Comparison of ENCODE assay signal across 9 cellular contexts in genomic region chr19:6735181-6735891, GRCh38. TPM values are rescaled to one million over a fixed set of nuclear protein-coding genes. Genes with fewer than 3 reads are reported as not detected.
DNase-seq lines count a peak whose midpoint lies in the region; ATAC-seq and TF ChIP-seq lines count a peak whose summit lies in the region.
"Had no signal": no experiment of that assay in that cellular context is flagged by ENCODE, and none has a peak within 500 bp of the region (broad histone marks: within the 10 kb centered on the region; RNA-seq: fewer than 3 reads in every experiment).

No MANE protein-coding gene starts in this region.

- H3K4me3 ChIP-seq in CD4-positive, CD25-positive, alpha-beta regulatory T cell (ENCODE audit: low read depth, low read length) = no peak overlapping the region
- peak overlapping the region; percentile 33; the same call in 1 of the 2 replicates for H3K4me3 ChIP-seq in SK-N-MC
- H3K4me3 ChIP-seq in lower lobe of right lung = peak overlapping the region; percentile 74

- H3K27ac Mint-ChIP-seq in CD4-positive, CD25-positive, alpha-beta regulatory T cell = peak overlapping the region in 1 of 3 donors; percentile 97

- intact Hi-C loops in lower lobe of right lung (cut with DNase I) = no loop called here

- H3K9ac ChIP-seq in SK-N-MC (ENCODE audit: insufficient read length) = peak overlapping the region; percentile 26

- peaks cover 10 to 31% (median 21%) of the 10 kb centered on the region in 4 donors for H3K4me1 Mint-ChIP-seq in CD4-positive, CD25-positive, alpha-beta regulatory T cell

- peaks cover 8% of the 10 kb centered on the region for H3K27me3 Mint-ChIP-seq in CD4-positive, CD25-positive, alpha-beta regulatory T cell
- H3K27me3 Mint-ChIP-seq: T-cell had no signal

- no peak for TF ChIP-seq CTCF in lower lobe of right lung (IDR thresholded peaks at IDR 0.05)

- ATAC-seq in CD4-positive, CD25-positive, alpha-beta regulatory T cell (ENCODE audit: low read depth in 2 of 2) = no peak
- no peak for ATAC-seq in lower lobe of right lung
- no peak for ATAC-seq in GM21447 (IDR thresholded peaks at IDR 0.05; ENCODE audit: unreplicated experiment)
- ATAC-seq: esophagus mucosa had no signal

- peak overlapping the region; percentile 9 to 96 (median 89) for H3K4me3 Mint-ChIP-seq in CD4-positive, CD25-positive, alpha-beta regulatory T cell

- peaks cover 10% of the 10 kb centered on the region for H3K36me3 Mint-ChIP-seq in CD4-positive, CD25-positive, alpha-beta regulatory T cell

- peaks cover 5% of the 10 kb centered on the region for H3K36me3 ChIP-seq in CD4-positive, CD25-positive, alpha-beta regulatory T cell (ENCODE audit: control insufficient read depth, insufficient read depth, low read length)
- H3K36me3 ChIP-seq in SK-N-MC (ENCODE audit: insufficient read depth, low read length) (no peaks in the 10 kb centered on the region), lower lobe of right lung (peaks cover 27% of the 10 kb centered on the region)

- no peak for DNase-seq in CD4-positive, CD25-positive, alpha-beta regulatory T cell
- DNase-seq in SK-N-MC (ENCODE audit: low read depth, low spot score) = no peak
- DNase-seq in lower lobe of right lung = no peak
- no peak for DNase-seq in AG08396 (ENCODE audit: low spot score)
- DNase-seq in germinal center (ENCODE audit: low spot score) = no peak
- DNase-seq: stimulated activated CD4-positive, alpha-beta T cell treated with anti-CD3 and anti-CD28 coated beads, Interleukin-4, amount 100 ng/mL, for 4 hours had no signal

- H3K27ac ChIP-seq in CD4-positive, CD25-positive, alpha-beta regulatory T cell (ENCODE audit: insufficient read depth, low read length, poor library complexity, severe bottlenecking) = peak overlapping the region; percentile 94
- peak overlapping the region; percentile 64 for H3K27ac ChIP-seq in SK-N-MC
- H3K27ac ChIP-seq in lower lobe of right lung = peak overlapping the region; percentile 94

- H3K9me3 ChIP-seq in CD4-positive, CD25-positive, alpha-beta regulatory T cell (ENCODE audit: control insufficient read depth in 2 of 2, low read length in 2 of 2) = no peaks in the 10 kb centered on the region
- no peaks in the 10 kb centered on the region for H3K9me3 ChIP-seq in SK-N-MC (ENCODE audit: low read depth, low read length)
- no peaks in the 10 kb centered on the region for H3K9me3 ChIP-seq in lower lobe of right lung

- H3K9me3 Mint-ChIP-seq in CD4-positive, CD25-positive, alpha-beta regulatory T cell = no peaks in the 10 kb centered on the region
- H3K9me3 Mint-ChIP-seq: T-cell had no signal

- peaks cover 36% of the 10 kb centered on the region for H3K4me1 ChIP-seq in CD4-positive, CD25-positive, alpha-beta regulatory T cell (ENCODE audit: control insufficient read depth, insufficient read depth, low read length, poor library complexity, severe bottlenecking)
- peaks cover 33% of the 10 kb centered on the region for H3K4me1 ChIP-seq in lower lobe of right lung

- no peaks in the 10 kb centered on the region for H3K27me3 ChIP-seq in CD4-positive, CD25-positive, alpha-beta regulatory T cell (ENCODE audit: control insufficient read depth, insufficient read depth, low read length)
- no peaks in the 10 kb centered on the region for H3K27me3 ChIP-seq in lower lobe of right lung (ENCODE audit: low read depth)

RNA-seq across cellular contexts. Expression of gene GPR108, which starts 2.0 kb away (rescaled TPM):
- 60.7 TPM for total RNA-seq in CD4-positive, CD25-positive, alpha-beta regulatory T cell
- polyA plus RNA-seq in CD4-positive, CD25-positive, alpha-beta regulatory T cell = 10 to 100 TPM; 82.9 to 98.8 (median 87.4) TPM
- 87.0 TPM for total RNA-seq in lower lobe of right lung

RNA-seq across cellular contexts. Expression of gene TRIP10, which starts 4.1 kb away (rescaled TPM):
- total RNA-seq in CD4-positive, CD25-positive, alpha-beta regulatory T cell = 2.6 TPM
- polyA plus RNA-seq in CD4-positive, CD25-positive, alpha-beta regulatory T cell = under 1 TPM in 3 of 4 donors, not detected in 1; 0.37 to 0.51 (median 0.38) TPM
- total RNA-seq in lower lobe of right lung = 65.8 TPM

RNA-seq across cellular contexts. Expression of gene C3, which starts 14.9 kb away (rescaled TPM):
- not detected for total RNA-seq in CD4-positive, CD25-positive, alpha-beta regulatory T cell
- polyA plus RNA-seq in CD4-positive, CD25-positive, alpha-beta regulatory T cell = not detected
- 1,321 TPM for total RNA-seq in lower lobe of right lung

RNA-seq across cellular contexts. Expression of gene SH2D3A, which starts 31.9 kb away (rescaled TPM):
- 46.2 TPM for total RNA-seq in CD4-positive, CD25-positive, alpha-beta regulatory T cell
- 10 to 100 TPM; 19.5 to 26.5 (median 22.1) TPM for polyA plus RNA-seq in CD4-positive, CD25-positive, alpha-beta regulatory T cell
- 21.2 TPM for total RNA-seq in lower lobe of right lung

RNA-seq across cellular contexts. Expression of gene VAV1, which starts 37.2 kb away (rescaled TPM):
- total RNA-seq in CD4-positive, CD25-positive, alpha-beta regulatory T cell = 117 TPM
- polyA plus RNA-seq in CD4-positive, CD25-positive, alpha-beta regulatory T cell = 10 to 100 TPM; 14.8 to 24.2 (median 21.8) TPM
- 36.2 TPM for total RNA-seq in lower lobe of right lung

Comparison
In these comparisons a context has a peak if more than half of its experiments do, and no peak if none do; other contexts are left out.
1. RNA of gene TRIP10, which starts 4.1 kb away (total RNA-seq): 65.8 TPM in lower lobe of right lung (single experiment); 2.6 TPM in CD4-positive, CD25-positive, alpha-beta regulatory T cell (single experiment); every median in the first group is over 10 times any median in the second.
2. RNA of gene C3, which starts 14.9 kb away (total RNA-seq): 1,321 TPM in lower lobe of right lung (single experiment); not detected in CD4-positive, CD25-positive, alpha-beta regulatory T cell (single experiment); every median in the first group is over 100 times any median in the second.
3. Peak in every context shown above with its lines, with median percentiles within 50 percentile points of each other: H3K27ac ChIP-seq.